ENCODE assay signal across 11 cellular contexts in genomic region chr22:35649636-35650250, GRCh38. TPM values are rescaled to one million over a fixed set of nuclear protein-coding genes. Genes with fewer than 3 reads are reported as not detected.
A peak's percentile ranks its signal among the peaks of the same experiment; 100 is the strongest.
DNase-seq lines count a peak whose midpoint lies in the region; ATAC-seq, FAIRE-seq and TF ChIP-seq lines count a peak whose summit lies in the region.
"Had no signal": no experiment of that assay in that cellular context is flagged by ENCODE, and none has a peak within 500 bp of the region (broad histone marks: within the 10 kb centered on the region; RNA-seq: fewer than 3 reads in every experiment).

No MANE protein-coding gene starts in this region.

- H3K36me3 Mint-ChIP-seq in CD4-positive, alpha-beta T cell (ENCODE audit: low read depth), result peaks cover 55% of the 10 kb centered on the region

- H3K4me3 ChIP-seq in MM.1S (ENCODE audit: low read length), result peak overlapping the region; percentile 94
- peak overlapping the region; percentile 80 for H3K4me3 ChIP-seq in effector memory CD4-positive, alpha-beta T cell (ENCODE audit: insufficient read depth, low read depth, low read length, poor library complexity, severe bottlenecking)
- H3K4me3 ChIP-seq in rectal smooth muscle tissue (ENCODE audit: low read length), result peak overlapping the region; percentile 83
- H3K4me3 ChIP-seq: GM23338 had no signal

- peaks cover 45% of the 10 kb centered on the region for H3K79me2 ChIP-seq in MM.1S (ENCODE audit: low read length)

- H3K9me2 ChIP-seq in MM.1S (replicated peaks; ENCODE audit: insufficient read depth, low read length), result no peaks in the 10 kb centered on the region

- POLR2A ChIA-PET in CD4-positive, alpha-beta T cell (lab: Charles Lee), result interaction anchor here (1.0 to 2.9 kb wide), 7 partner anchors 8 to 416 kb away, joined by 3 to 72 read pairs (median 22); partner anchors contain the start of gene TOM1

- TF ChIP-seq CTCF in CD4-positive, alpha-beta T cell (IDR thresholded peaks at IDR 0.05), result no peak
- TF ChIP-seq CTCF in MM.1S (IDR thresholded peaks at IDR 0.05; ENCODE audit: low read length), result no peak

- no peaks in the 10 kb centered on the region for H3K27me3 Mint-ChIP-seq in CD4-positive, alpha-beta T cell

- peaks cover 15% of the 10 kb centered on the region for H3F3A ChIP-seq in MM.1S (ENCODE audit: insufficient read depth, low read length)

- no peaks in the 10 kb centered on the region for H4K20me1 ChIP-seq in MM.1S (ENCODE audit: insufficient read depth, low read length)

- H3K27me3 ChIP-seq in CD4-positive, alpha-beta T cell (ENCODE audit: control insufficient read depth, insufficient read depth, low read length), result no peaks in the 10 kb centered on the region
- H3K27me3 ChIP-seq in MM.1S (replicated peaks; ENCODE audit: insufficient read depth, low read length) (no peaks in the 10 kb centered on the region), rectal smooth muscle tissue (ENCODE audit: control insufficient read depth, insufficient read depth, low read length) (no peaks in the 10 kb centered on the region)
- H3K27me3 ChIP-seq in effector memory CD4-positive, alpha-beta T cell (replicated peaks; ENCODE audit: control insufficient read depth, insufficient read depth, low read length, poor library complexity, severe bottlenecking), result no peaks in the 10 kb centered on the region

- no peak for FAIRE-seq in HTR-8/SVneo (lab: Jason Lieb, UNC)

- H3K4me1 ChIP-seq in MM.1S (ENCODE audit: low read length), result peaks cover 9% of the 10 kb centered on the region; the same call in 1 of the 2 replicates
- H3K4me1 ChIP-seq in effector memory CD4-positive, alpha-beta T cell (ENCODE audit: control insufficient read depth, insufficient read depth, low read length, poor library complexity, severe bottlenecking), result peaks cover 34% of the 10 kb centered on the region
- H3K4me1 ChIP-seq in rectal smooth muscle tissue (ENCODE audit: control insufficient read depth, insufficient read depth, low read length), result peaks cover 2% of the 10 kb centered on the region

- peak overlapping the region; percentile 90 for H3K4me2 ChIP-seq in MM.1S (ENCODE audit: low read depth, low read length)
- H3K4me2 ChIP-seq: GM23338 had no signal

- H2AFZ ChIP-seq in MM.1S (ENCODE audit: low read length), result no peak overlapping the region

- H3K9ac ChIP-seq in MM.1S (ENCODE audit: low read length) (peak overlapping the region; percentile 93; the same call in 1 of the 2 replicates), rectal smooth muscle tissue (ENCODE audit: low read length) (no peak overlapping the region)

- no peaks in the 10 kb centered on the region for H3K9me3 ChIP-seq in CD4-positive, alpha-beta T cell (ENCODE audit: control insufficient read depth, low read length)
- H3K9me3 ChIP-seq in MM.1S (replicated peaks; ENCODE audit: insufficient read depth, low read length), result no peaks in the 10 kb centered on the region
- no peaks in the 10 kb centered on the region for H3K9me3 ChIP-seq in effector memory CD4-positive, alpha-beta T cell (ENCODE audit: control insufficient read depth, low read length)

- CTCF ChIA-PET in CD4-positive, alpha-beta T cell (lab: Charles Lee), result no interaction called here

- H3K27ac Mint-ChIP-seq in CD4-positive, alpha-beta T cell, result peak overlapping the region; percentile 98

- H3K4me1 Mint-ChIP-seq in CD4-positive, alpha-beta T cell (ENCODE audit: low read depth), result peaks cover 61% of the 10 kb centered on the region

- peak overlapping the region; percentile 100 for H3K4me3 Mint-ChIP-seq in CD4-positive, alpha-beta T cell
- H3K4me3 Mint-ChIP-seq: GM23338 had no signal

- in situ Hi-C loops in ACHN (cut with HindIII; ENCODE audit: low pct_ligation_motif_present, low pct_unique_long_range_greater_than_20kb, low sequenced_read_pairs), result no loop called here

- H3K9me3 Mint-ChIP-seq in CD4-positive, alpha-beta T cell, result no peaks in the 10 kb centered on the region

- no peak for DNase-seq in CD4-positive, alpha-beta T cell
- DNase-seq in MM.1S (no peak), germinal center (ENCODE audit: low spot score) (no peak), HTR-8/SVneo (ENCODE audit: insufficient read length, low spot score) (no peak), ACHN (no peak)
- DNase-seq in effector memory CD4-positive, alpha-beta T cell, result no peak
- DNase-seq: activated CD4-positive, alpha-beta T cell treated with anti-CD3 and anti-CD28 coated beads, Interleukin-2, amount 50 U/mL, for 1 hour; NCI-H524 treated with DMSO at 0.1 percent for 48 hours had no signal

- H3K36me3 ChIP-seq in MM.1S (replicated peaks; ENCODE audit: insufficient read depth, low read length) (peaks cover 4% of the 10 kb centered on the region; the same call in 1 of the 2 replicates), rectal smooth muscle tissue (ENCODE audit: control insufficient read depth, insufficient read depth, low read length) (no peaks in the 10 kb centered on the region)
- H3K36me3 ChIP-seq in effector memory CD4-positive, alpha-beta T cell (ENCODE audit: control insufficient read depth, insufficient read depth, low read length), result peaks cover 8% of the 10 kb centered on the region

- ATAC-seq in CD4-positive, alpha-beta T cell (ENCODE audit: poor library complexity), result no peak
- no peak for ATAC-seq in HG02571 (IDR thresholded peaks at IDR 0.05; ENCODE audit: unreplicated experiment)

- peak overlapping the region; percentile 98 for H3K27ac ChIP-seq in CD4-positive, alpha-beta T cell (ENCODE audit: low read depth, low read length)
- H3K27ac ChIP-seq in MM.1S (ENCODE audit: low read length) (peak overlapping the region; percentile 94; the same call in 1 of the 2 replicates), rectal smooth muscle tissue (ENCODE audit: low read depth, low read length) (no peak overlapping the region)
- H3K27ac ChIP-seq in effector memory CD4-positive, alpha-beta T cell (ENCODE audit: insufficient read depth, low read length, poor library complexity, severe bottlenecking), result peak overlapping the region; percentile 95

- intact Hi-C loops in CD4-positive, alpha-beta T cell (cut with DNase I, micrococcal nuclease), result loop anchor here in 1 of 2 experiments (5.0 kb wide), 1 partner anchor 48 kb away; no protein-coding TSS in a partner anchor

RNA-seq across cellular contexts. Expression of gene APOL6, which starts 1.5 kb away (rescaled TPM):
- total RNA-seq in CD4-positive, alpha-beta T cell, result 10 to 100 TPM; 39.3 TPM

RNA-seq across cellular contexts. Expression of gene MB, which starts 32.6 kb away (rescaled TPM):
- not detected for total RNA-seq in CD4-positive, alpha-beta T cell
- total RNA-seq: GM23338 had no signal
